27 cellular contexts compared by ENCODE assay signal in genomic region chr4:28354874-28355273, GRCh38.
DNase-seq lines count a peak whose midpoint lies in the region; ATAC-seq and TF ChIP-seq lines count a peak whose summit lies in the region.
"Had no signal": no experiment of that assay in that cellular context is flagged by ENCODE, and none has a peak within 500 bp of the region (broad histone marks: within the 10 kb centered on the region; RNA-seq: fewer than 3 reads in every experiment).

No MANE protein-coding gene starts in this region.

- H3K79me2 ChIP-seq in SK-N-SH (ENCODE audit: insufficient read depth) (no peaks in the 10 kb centered on the region), trophoblast cell (ENCODE audit: control insufficient read depth, insufficient read depth, low read length, poor library complexity) (no peaks in the 10 kb centered on the region)

- whole genome bisulfite sequencing in SK-N-SH (ENCODE audit: low lambda C conversion rate): 25% methylated on average over 1 of the region's 1 CpG
- WGBS in trophoblast cell (ENCODE audit: extremely low coverage, insufficient coverage, insufficient read length): no CpG with 5 or more reads among the region's 1 CpG

- H2BK120ac ChIP-seq in trophoblast cell (ENCODE audit: insufficient read depth, low read length, poor library complexity): no peak overlapping the region

- no peak overlapping the region for H3K4ac ChIP-seq in trophoblast cell (ENCODE audit: low read depth, low read length)

- no peak overlapping the region for H4K91ac ChIP-seq in trophoblast cell (ENCODE audit: low read depth, low read length)

- no peak; the same call in 2 of the 3 replicates for ATAC-seq in SK-N-SH treated with all-trans-retinoic acid at 6 μM for 48 hours
- no peak for ATAC-seq in HG03139 (IDR thresholded peaks at IDR 0.05; ENCODE audit: unreplicated experiment)
- no peak for ATAC-seq in HG03521 (IDR thresholded peaks at IDR 0.05; ENCODE audit: unreplicated experiment)
- ATAC-seq: left lung; Panc1; pancreas; stimulated activated naive CD8-positive, alpha-beta T cell treated with anti-CD3 and anti-CD28 coated beads, Interleukin-15, Interleukin-2, amounts not matched to agents 100 U/mL and 50 U/mL, for 24 hours had no signal

- no peaks in the 10 kb centered on the region for H4K20me1 ChIP-seq in SK-N-SH (ENCODE audit: insufficient read depth)

- H3K79me1 ChIP-seq in trophoblast cell (ENCODE audit: low read length): no peaks in the 10 kb centered on the region

- H3K18ac ChIP-seq in trophoblast cell (ENCODE audit: low read length): no peak overlapping the region

- no peak for DNase-seq in SK-N-SH
- peak; percentile 8 for DNase-seq in NCI-H748 treated with DMSO at 0.1 percent for 48 hours (lab: John Stamatoyannopoulos, UW)
- peak; percentile 2 for DNase-seq in glomerular endothelial cell (ENCODE audit: extremely low read depth, low read depth, low spot score)
- DNase-seq in left ventricle myocardium inferior: no peak
- no peak for DNase-seq in trophoblast cell
- DNase-seq: activated CD4-positive, alpha-beta T cell treated with anti-CD3 and anti-CD28 coated beads for 48 hours; activated effector memory CD4-positive, alpha-beta T cell treated with anti-CD3 and anti-CD28 coated beads, Interleukin-2, amount 50 U/mL, for 16 hours; activated T-cell treated with anti-CD3 and anti-CD28 coated beads, Interleukin-2, amount 50 U/mL, for 1 hour; CD4-positive, alpha-beta T cell; effector CD8-positive, alpha-beta T cell; EL; erythroblast; KG1; left lung; mesenchymal stem cell; NCI-H1436 treated with DMSO at 0.1 percent for 48 hours; NCI-H446 treated with DMSO at 0.1 percent for 48 hours; pancreas; SHP77 treated with DMSO at 0.1 percent for 48 hours; stimulated activated CD4-positive, alpha-beta T cell treated with anti-CD3 and anti-CD28 coated beads, Interleukin-1b, Interleukin-23, amount 100 ng/mL, for 48 hours; stimulated activated naive CD8-positive, alpha-beta T cell treated with anti-CD3 and anti-CD28 coated beads, Interleukin-15, Interleukin-2, amounts not matched to agents 100 U/mL and 50 U/mL, for 24 hours had no signal

- H3K9ac ChIP-seq in SK-N-SH (no peak overlapping the region), trophoblast cell (ENCODE audit: low read length) (no peak overlapping the region)

- TF ChIP-seq RAD21 in SK-N-SH (IDR thresholded peaks at IDR 0.05; ENCODE audit: low read length): no peak

- H3K27ac ChIP-seq in SK-N-SH (ENCODE audit: low read depth in 2 of 2, low read length in 1 of 2) (no peak overlapping the region), left ventricle myocardium inferior (replicated peaks) (no peak overlapping the region), trophoblast cell (ENCODE audit: low read depth, low read length) (no peak overlapping the region)
- H3K27ac ChIP-seq: left lung, pancreas, right atrium auricular region, thoracic aorta had no signal

- H3K9me3 ChIP-seq in SK-N-SH (no peaks in the 10 kb centered on the region), left ventricle myocardium inferior (replicated peaks) (no peaks in the 10 kb centered on the region), trophoblast cell (ENCODE audit: insufficient read depth, low read depth, low read length) (no peaks in the 10 kb centered on the region)
- H3K9me3 ChIP-seq: left lung, pancreas, right atrium auricular region, thoracic aorta had no signal

- H3K4me3 ChIP-seq in SK-N-SH (ENCODE audit: low read depth in 2 of 2, low read length in 1 of 2) (no peak overlapping the region), left ventricle myocardium inferior (no peak overlapping the region), trophoblast cell (ENCODE audit: low read depth, low read length) (no peak overlapping the region)
- H3K4me3 ChIP-seq: left lung, pancreas, right atrium auricular region, thoracic aorta had no signal

- no peaks in the 10 kb centered on the region for H3K27me3 ChIP-seq in SK-N-SH (ENCODE audit: insufficient read depth)
- H3K27me3 ChIP-seq in left ventricle myocardium inferior (ENCODE audit: low read depth): no peaks in the 10 kb centered on the region
- no peaks in the 10 kb centered on the region for H3K27me3 ChIP-seq in trophoblast cell (ENCODE audit: insufficient read depth, low read length)
- H3K27me3 ChIP-seq: left lung, pancreas, right atrium auricular region had no signal

- H3K36me3 ChIP-seq in SK-N-SH (replicated peaks in 1 of 2; ENCODE audit: control insufficient read depth in 1 of 2, insufficient read depth in 2 of 2, low read length in 1 of 2) (no peaks in the 10 kb centered on the region), left ventricle myocardium inferior (no peaks in the 10 kb centered on the region), trophoblast cell (ENCODE audit: control insufficient read depth in 1 of 2, insufficient read depth in 2 of 2, low read length in 2 of 2) (no peaks in the 10 kb centered on the region)
- H3K36me3 ChIP-seq: left lung, pancreas, right atrium auricular region, thoracic aorta had no signal

- peak overlapping the region; percentile 61; the same call in 1 of the 2 replicates for H2AFZ ChIP-seq in SK-N-SH (ENCODE audit: low read depth)
- H2AFZ ChIP-seq in trophoblast cell (ENCODE audit: insufficient read depth, low read length, poor library complexity): no peak overlapping the region

- POLR2A ChIA-PET in SK-N-SH (lab: Yijun Ruan, JAX): no interaction called here

- H3K4me1 ChIP-seq in SK-N-SH (ENCODE audit: control insufficient read depth in 1 of 2, insufficient read depth in 2 of 2, low read depth in 1 of 2, low read length in 1 of 2) (peaks cover 0 to 24% of the 10 kb centered on the region in 2 experiments; a peak in 2 of 4 replicates), left ventricle myocardium inferior (no peaks in the 10 kb centered on the region), trophoblast cell (ENCODE audit: control insufficient read depth in 1 of 2, insufficient read depth in 2 of 2, low read length in 2 of 2) (no peaks in the 10 kb centered on the region)
- H3K4me1 ChIP-seq: left lung, pancreas, right atrium auricular region had no signal

- H4K8ac ChIP-seq in trophoblast cell (ENCODE audit: low read depth, low read length): no peak overlapping the region

- no peak overlapping the region for H3K23ac ChIP-seq in trophoblast cell (ENCODE audit: low read length)

- H2BK12ac ChIP-seq in trophoblast cell (ENCODE audit: low read length): no peak overlapping the region

- TF ChIP-seq EP300 in SK-N-SH (IDR thresholded peaks at IDR 0.05; ENCODE audit: borderline replicate concordance in 1 of 2, low read depth in 1 of 2, low read length in 1 of 2): no peak

- H3F3A ChIP-seq in SK-N-SH (replicated peaks; ENCODE audit: insufficient read depth): no peaks in the 10 kb centered on the region

- 0 out of 2 replicates have a peak overlapping the region, but pooled peaks have one; percentile 33 for H3K4me2 ChIP-seq in SK-N-SH
- no peak overlapping the region for H3K4me2 ChIP-seq in trophoblast cell (ENCODE audit: low read length)

- no peak for TF ChIP-seq CTCF in SK-N-SH (IDR thresholded peaks at IDR 0.05)
- TF ChIP-seq CTCF in left ventricle myocardium inferior (IDR thresholded peaks at IDR 0.05; ENCODE audit: borderline replicate concordance): no peak

- no peaks in the 10 kb centered on the region for H3K9me2 ChIP-seq in SK-N-SH

- CTCF ChIA-PET in SK-N-SH (lab: Yijun Ruan, JAX): interaction anchor here (1.0 kb wide), 1 partner anchor 9 kb away, joined by 3 read pairs; no protein-coding TSS in a partner anchor

- no peak overlapping the region for H2BK5ac ChIP-seq in trophoblast cell (ENCODE audit: low read depth, low read length, poor library complexity)

- intact Hi-C loops in left ventricle myocardium inferior (cut with micrococcal nuclease): no loop called here

- no peak overlapping the region for H3K14ac ChIP-seq in trophoblast cell (ENCODE audit: low read length)

- no peak overlapping the region for H4K12ac ChIP-seq in trophoblast cell (ENCODE audit: low read depth, low read length)

- H2AK5ac ChIP-seq in trophoblast cell (ENCODE audit: low read length): no peak overlapping the region

TF ChIP-seq in SK-N-SH, 30 proteins besides CTCF, POLR2A, EP300 and RAD21 (continues in another document):
- TF ChIP-seq RXRA (IDR thresholded peaks at IDR 0.05; ENCODE audit: borderline replicate concordance, low read depth) (no peak), GABPA (IDR thresholded peaks at IDR 0.05; ENCODE audit: low read depth) (no peak), NRF1 (IDR thresholded peaks at IDR 0.05; ENCODE audit: low read depth, low read length) (no peak), MEF2A (IDR thresholded peaks at IDR 0.05; ENCODE audit: borderline replicate concordance, low read depth) (no peak)

TF ChIP-seq in SK-N-SH treated with all-trans-retinoic acid at 6 μM for 48 hours, 23 proteins besides CTCF, POLR2A, EP300 and RAD21 (continues in another document):
- TF ChIP-seq PATZ1 (CRISPR knock-in tag; IDR thresholded peaks at IDR 0.05; ENCODE audit: borderline replicate concordance) (no peak), ZNF565 (CRISPR knock-in tag; conservative IDR thresholded peaks at IDR 0.05; ENCODE audit: low read depth) (no peak), OSR1 (CRISPR knock-in tag; IDR thresholded peaks at IDR 0.05) (no peak), ZNF8 (CRISPR knock-in tag; IDR thresholded peaks at IDR 0.05) (no peak), GLIS3 (CRISPR knock-in tag; IDR thresholded peaks at IDR 0.05) (no peak), TCF4 (CRISPR knock-in tag; IDR thresholded peaks at IDR 0.05; ENCODE audit: borderline replicate concordance) (no peak), TOX (CRISPR knock-in tag; IDR thresholded peaks at IDR 0.05; ENCODE audit: borderline replicate concordance) (no peak), ARNTL (CRISPR knock-in tag; IDR thresholded peaks at IDR 0.05; ENCODE audit: borderline replicate concordance, low read depth) (no peak), ZC3H10 (CRISPR knock-in tag; IDR thresholded peaks at IDR 0.05) (no peak), BACH2 (CRISPR knock-in tag; IDR thresholded peaks at IDR 0.05; ENCODE audit: borderline replicate concordance) (no peak)

Comparison
In these comparisons a context has a peak if more than half of its experiments do, and no peak if none do; other contexts are left out.
1. DNase-seq: peak in NCI-H748 treated with DMSO at 0.1 percent for 48 hours (single experiment) and glomerular endothelial cell (single experiment); none in SK-N-SH (single experiment), left ventricle myocardium inferior (single experiment) and trophoblast cell (0 of 2).